ENCODE assay signal across 9 cellular contexts in genomic region chr4:44493924-44494323, GRCh38. TPM values are rescaled to one million over a fixed set of nuclear protein-coding genes. Genes with fewer than 3 reads are reported as not detected.
DNase-seq lines count a peak whose midpoint lies in the region; ATAC-seq, FAIRE-seq and TF ChIP-seq lines count a peak whose summit lies in the region.
"Had no signal": no experiment of that assay in that cellular context is flagged by ENCODE, and none has a peak within 500 bp of the region (broad histone marks: within the 10 kb centered on the region; RNA-seq: fewer than 3 reads in every experiment).

No MANE protein-coding gene starts in this region.

- no peak for FAIRE-seq in GM12891 (lab: Jason Lieb, UNC)
- FAIRE-seq: TTC549 had no signal

- no peaks in the 10 kb centered on the region for H3K27me3 ChIP-seq in dorsolateral prefrontal cortex
- no peaks in the 10 kb centered on the region for H3K27me3 ChIP-seq in gastrocnemius medialis
- H3K27me3 ChIP-seq in ascending aorta = no peaks in the 10 kb centered on the region

- no peaks in the 10 kb centered on the region for H3K27me3 Mint-ChIP-seq in activated T-helper 2 cell treated with anti-CD3 and anti-CD28 coated beads, Interferon-gamma antibody, Interleukin-2, Interleukin-4, amounts not matched to agents 10 μg/mL and 5 μg/mL and 100 μg/mL, durations not matched to agents 14 hours and 24 hours and 36 hours (ENCODE audit: low read depth)

- in situ Hi-C loops in gastrocnemius medialis (cut with MboI; ENCODE audit: low sequenced_read_pairs in 4 of 4) = no loop called here

- peak in 55 of 56 donors; percentile 27 to 64 (median 48) for TF ChIP-seq CTCF in dorsolateral prefrontal cortex (IDR thresholded peaks at IDR 0.05 in 54 of 56, conservative IDR thresholded peaks at IDR 0.05 in 2 of 56; ENCODE audit: low read depth in 1 of 56, partially characterized antibody in 56 of 56)
- TF ChIP-seq CTCF in gastrocnemius medialis (IDR thresholded peaks at IDR 0.05 in 4 of 5, conservative IDR thresholded peaks at IDR 0.05 in 1 of 5) = peak in 3 of 5 experiments; percentile 12 to 35 (median 21)
- TF ChIP-seq CTCF in ascending aorta (IDR thresholded peaks at IDR 0.05) = no peak

- H3K9me3 ChIP-seq in gastrocnemius medialis (no peaks in the 10 kb centered on the region), ascending aorta (no peaks in the 10 kb centered on the region)

- H3K4me3 ChIP-seq in dorsolateral prefrontal cortex (no peak overlapping the region), gastrocnemius medialis (no peak overlapping the region), ascending aorta (no peak overlapping the region)

- H3K27ac ChIP-seq in dorsolateral prefrontal cortex = no peak overlapping the region
- no peak overlapping the region for H3K27ac ChIP-seq in gastrocnemius medialis
- H3K27ac ChIP-seq in ascending aorta = no peak overlapping the region

- H3K4me1 ChIP-seq in gastrocnemius medialis (no peaks in the 10 kb centered on the region), ascending aorta (no peaks in the 10 kb centered on the region)

- DNase-seq in NCI-H1092 (lab: John Stamatoyannopoulos, UW) (peak; percentile 4), NCI-H1092 treated with DMSO at 0.1 percent for 48 hours (lab: John Stamatoyannopoulos, UW) (no peak), Kasumi-1 (lab: John Stamatoyannopoulos, UW) (peak; percentile 4 to 49), dorsolateral prefrontal cortex (no peak), gastrocnemius medialis (no peak), ascending aorta (ENCODE audit: low spot score in 2 of 2) (no peak), GM12891 (ENCODE audit: insufficient read length, low spot score) (no peak)
- no peak for DNase-seq in activated T-helper 2 cell treated with anti-CD3 and anti-CD28 coated beads, Interferon-gamma antibody, Interleukin-2, Interleukin-4, amounts not matched to agents 10 μg/mL and 5 μg/mL and 100 μg/mL, durations not matched to agents 14 hours and 24 hours and 36 hours (ENCODE audit: low spot score)

- no peak overlapping the region for H3K4me3 Mint-ChIP-seq in activated T-helper 2 cell treated with anti-CD3 and anti-CD28 coated beads, Interferon-gamma antibody, Interleukin-2, Interleukin-4, amounts not matched to agents 10 μg/mL and 5 μg/mL and 100 μg/mL, durations not matched to agents 14 hours and 24 hours and 36 hours (ENCODE audit: low read depth)

- no peaks in the 10 kb centered on the region for H3K36me3 ChIP-seq in gastrocnemius medialis
- H3K36me3 ChIP-seq in ascending aorta = no peaks in the 10 kb centered on the region

- ATAC-seq in gastrocnemius medialis = peak; percentile 50 to 66

- no peak overlapping the region for H3K27ac Mint-ChIP-seq in activated T-helper 2 cell treated with anti-CD3 and anti-CD28 coated beads, Interferon-gamma antibody, Interleukin-2, Interleukin-4, amounts not matched to agents 10 μg/mL and 5 μg/mL and 100 μg/mL, durations not matched to agents 14 hours and 24 hours and 36 hours

- no peaks in the 10 kb centered on the region for H3K36me3 Mint-ChIP-seq in activated T-helper 2 cell treated with anti-CD3 and anti-CD28 coated beads, Interferon-gamma antibody, Interleukin-2, Interleukin-4, amounts not matched to agents 10 μg/mL and 5 μg/mL and 100 μg/mL, durations not matched to agents 14 hours and 24 hours and 36 hours (ENCODE audit: low read depth)

- H3K4me1 Mint-ChIP-seq in activated T-helper 2 cell treated with anti-CD3 and anti-CD28 coated beads, Interferon-gamma antibody, Interleukin-2, Interleukin-4, amounts not matched to agents 10 μg/mL and 5 μg/mL and 100 μg/mL, durations not matched to agents 14 hours and 24 hours and 36 hours (ENCODE audit: low read depth) = no peaks in the 10 kb centered on the region

- intact Hi-C loops in dorsolateral prefrontal cortex (cut with DNase I) = loop anchor here in 1 of 2 donors (2.0 kb wide), 1 partner anchor 45 kb away; the partner anchor contains the start of gene KCTD8
- intact Hi-C loops in gastrocnemius medialis (cut with DNase I; ENCODE audit: low total_unique reads) = loop anchor here (1.0 kb wide), 1 partner anchor 45 kb away; no protein-coding TSS in a partner anchor
- intact Hi-C loops in activated T-helper 2 cell treated with anti-CD3 and anti-CD28 coated beads, Interferon-gamma antibody, Interleukin-2, Interleukin-4, amounts not matched to agents 10 μg/mL and 5 μg/mL and 100 μg/mL, durations not matched to agents 14 hours and 24 hours and 36 hours (cut with micrococcal nuclease) = no loop called here
- intact Hi-C loops in ascending aorta (cut with DNase I) = no loop called here

- TF ChIP-seq POLR2A in gastrocnemius medialis (IDR thresholded peaks at IDR 0.05) (no peak), GM12891 (IDR thresholded peaks at IDR 0.05; ENCODE audit: low read depth, low read length) (no peak)

- no peaks in the 10 kb centered on the region for H3K9me3 Mint-ChIP-seq in activated T-helper 2 cell treated with anti-CD3 and anti-CD28 coated beads, Interferon-gamma antibody, Interleukin-2, Interleukin-4, amounts not matched to agents 10 μg/mL and 5 μg/mL and 100 μg/mL, durations not matched to agents 14 hours and 24 hours and 36 hours

TF ChIP-seq in GM12891, 5 proteins besides CTCF, POLR2A, EP300 and RAD21:
- TF ChIP-seq POU2F2 (IDR thresholded peaks at IDR 0.05; ENCODE audit: low read depth, low read length) (no peak), PAX5 (IDR thresholded peaks at IDR 0.05; ENCODE audit: insufficient read depth, low read length, severe bottlenecking) (no peak), TAF1 (IDR thresholded peaks at IDR 0.05; ENCODE audit: low read depth, low read length) (no peak), SPI1 (IDR thresholded peaks at IDR 0.05; ENCODE audit: low read depth, low read length) (no peak), POLR2AphosphoS5 (IDR thresholded peaks at IDR 0.05; ENCODE audit: low read depth, low read length) (no peak)

RNA-seq across cellular contexts. Expression of gene KCTD8, which starts 45.3 kb away (rescaled TPM):
- total RNA-seq in dorsolateral prefrontal cortex = 10 to 100 TPM in 102 of 120 experiments, 1 to 10 TPM in 18; 6.8 to 20.6 (median 12.7) TPM
- 1 to 10 TPM in 2 of 4 donors, under 1 TPM in 2; 0.71 to 2.8 (median 1.4) TPM for total RNA-seq in gastrocnemius medialis
- total RNA-seq in activated T-helper 2 cell treated with anti-CD3 and anti-CD28 coated beads, Interferon-gamma antibody, Interleukin-2, Interleukin-4, amounts not matched to agents 10 μg/mL and 5 μg/mL and 100 μg/mL, durations not matched to agents 14 hours and 24 hours and 36 hours = not detected in 2 replicates
- 0.43 TPM for total RNA-seq in ascending aorta
- not detected for polyA plus RNA-seq in GM12891 (2012; ENCODE audit: low read depth, missing spikeins)

Comparison
In these comparisons a context has a peak if more than half of its experiments do, and no peak if none do; other contexts are left out.
1. DNase-seq: peak in NCI-H1092 (single experiment) and Kasumi-1 (2 of 2); none in NCI-H1092 treated with DMSO at 0.1 percent for 48 hours (single experiment), dorsolateral prefrontal cortex (0 of 10), gastrocnemius medialis (0 of 2), activated T-helper 2 cell treated with anti-CD3 and anti-CD28 coated beads, Interferon-gamma antibody, Interleukin-2, Interleukin-4, amounts not matched to agents 10 μg/mL and 5 μg/mL and 100 μg/mL, durations not matched to agents 14 hours and 24 hours and 36 hours (single experiment), ascending aorta (0 of 2) and GM12891 (single experiment).
2. CTCF ChIP-seq: peak in dorsolateral prefrontal cortex (55 of 56) and gastrocnemius medialis (3 of 5); none in ascending aorta (0 of 3).